Comparison of ENCODE assay signal across 12 cellular contexts in genomic region chr10:4704034-4704545, GRCh38.
DNase-seq lines count a peak whose midpoint lies in the region; ATAC-seq and TF ChIP-seq lines count a peak whose summit lies in the region.
"Had no signal": no experiment of that assay in that cellular context is flagged by ENCODE, and none has a peak within 500 bp of the region (broad histone marks: within the 10 kb centered on the region; RNA-seq: fewer than 3 reads in every experiment).

No MANE protein-coding gene starts in this region.

- H2BK5ac ChIP-seq in neuronal stem cell (ENCODE audit: low read length) = no peak overlapping the region

- no peak overlapping the region for H3K14ac ChIP-seq in neuronal stem cell (ENCODE audit: low read length)

- H3K4me3 ChIP-seq in brain microvascular endothelial cell (ENCODE audit: low read depth, low read length) (no peak overlapping the region), neuronal stem cell (ENCODE audit: low read length in 2 of 2) (no peak overlapping the region)

- no peak overlapping the region for H2BK15ac ChIP-seq in neuronal stem cell (ENCODE audit: low read length)

- no peak overlapping the region for H3K18ac ChIP-seq in neuronal stem cell (ENCODE audit: low read length)

- peak overlapping the region; percentile 54 for H3K27ac ChIP-seq in brain microvascular endothelial cell
- H3K27ac ChIP-seq in neuronal stem cell (replicated peaks; ENCODE audit: low read length) = no peak overlapping the region
- H3K27ac ChIP-seq: KMS-11, neutrophil had no signal

- H3K27ac Mint-ChIP-seq in CD14-positive monocyte = peak overlapping the region in 1 of 7 donors; percentile 35

- no peak overlapping the region for H3K4me2 ChIP-seq in neuronal stem cell (ENCODE audit: insufficient read depth, low read length, poor library complexity, severe bottlenecking)
- H3K4me2 ChIP-seq: KMS-11 had no signal

- H2BK120ac ChIP-seq in neuronal stem cell (ENCODE audit: low read depth, low read length) = no peak overlapping the region

- peaks cover 0 to 3% (median 0%) of the 10 kb centered on the region in 7 donors for H3K9me3 Mint-ChIP-seq in CD14-positive monocyte

- peaks cover 0 to 9% (median 0%) of the 10 kb centered on the region in 3 donors for H3K27me3 Mint-ChIP-seq in CD14-positive monocyte (ENCODE audit: low read depth in 3 of 3)

- no peak overlapping the region for H4K8ac ChIP-seq in neuronal stem cell (ENCODE audit: low read depth, low read length)

- WGBS in neuronal stem cell (ENCODE audit: extremely low coverage in 2 of 2, insufficient read length in 2 of 2, insufficient replicate concordance in 1 of 2), 2 donors = no CpG with 5 or more reads among the region's 2 CpGs

- H2BK12ac ChIP-seq in neuronal stem cell (ENCODE audit: low read length) = no peak overlapping the region

- H3K9me3 ChIP-seq in neuronal stem cell (replicated peaks in 1 of 2; ENCODE audit: control insufficient read depth in 2 of 2, insufficient read depth in 1 of 2, low read depth in 1 of 2, low read length in 2 of 2) = no peaks in the 10 kb centered on the region
- H3K9me3 ChIP-seq: neutrophil had no signal

- H2AK5ac ChIP-seq in neuronal stem cell (ENCODE audit: low read depth, low read length) = no peak overlapping the region

- H3K9ac ChIP-seq in neuronal stem cell (ENCODE audit: low read depth, low read length, poor library complexity) = no peak overlapping the region
- H3K9ac ChIP-seq: KMS-11 had no signal

- no peaks in the 10 kb centered on the region for H3K79me1 ChIP-seq in neuronal stem cell (ENCODE audit: low read depth, low read length)

- intact Hi-C loops in CD14-positive monocyte (cut with micrococcal nuclease) = no loop called here

- no peak overlapping the region for H3K23ac ChIP-seq in neuronal stem cell (ENCODE audit: low read depth, low read length, poor library complexity)

- peak; percentile 80 for DNase-seq in AG08395 (ENCODE audit: low spot score)
- DNase-seq in KBM-7 = peak; percentile 37
- peak; percentile 94 for DNase-seq in brain microvascular endothelial cell
- no peak for DNase-seq in left lobe of liver (ENCODE audit: low spot score)
- DNase-seq in CD14-positive monocyte (ENCODE audit: low spot score) = no peak
- no peak for DNase-seq in HuH-7 (ENCODE audit: low spot score)
- DNase-seq in neuronal stem cell (ENCODE audit: low spot score) = no peak
- DNase-seq: DMS53, substantia nigra had no signal

- H3K4me1 ChIP-seq in neuronal stem cell (ENCODE audit: control insufficient read depth in 2 of 2, insufficient read depth in 1 of 2, low read depth in 1 of 2, low read length in 2 of 2) = peaks cover 3 to 5% of the 10 kb centered on the region in 2 donors

- H3K27me3 ChIP-seq in brain microvascular endothelial cell (replicated peaks) = no peaks in the 10 kb centered on the region
- no peaks in the 10 kb centered on the region for H3K27me3 ChIP-seq in neuronal stem cell (ENCODE audit: control insufficient read depth in 3 of 3, insufficient read depth in 3 of 3, low read depth in 1 of 3, low read length in 3 of 3)

- H3K4me3 Mint-ChIP-seq in CD14-positive monocyte = peak overlapping the region in 1 of 2 donors; percentile 57

- H3K4ac ChIP-seq in neuronal stem cell (ENCODE audit: low read length) = no peak overlapping the region

- H3K36me3 ChIP-seq in brain microvascular endothelial cell (replicated peaks) = no peaks in the 10 kb centered on the region
- no peaks in the 10 kb centered on the region for H3K36me3 ChIP-seq in neuronal stem cell (replicated peaks in 1 of 2; ENCODE audit: control insufficient read depth in 2 of 2, insufficient read depth in 2 of 2, low read length in 2 of 2)
- H3K36me3 ChIP-seq: neutrophil had no signal

- peaks cover 14% of the 10 kb centered on the region for H3K4me1 Mint-ChIP-seq in CD14-positive monocyte

- no peak overlapping the region for H4K91ac ChIP-seq in neuronal stem cell (ENCODE audit: low read depth, low read length, poor library complexity)

- in situ Hi-C loops in KBM-7 (cut with MboI; ENCODE audit: low pct_unique_long_range_greater_than_20kb, low sequenced_read_pairs) (no loop called here), brain microvascular endothelial cell (cut with HindIII; ENCODE audit: low pct_ligation_motif_present, low sequenced_read_pairs) (no loop called here)

- no peaks in the 10 kb centered on the region for H3K36me3 Mint-ChIP-seq in CD14-positive monocyte

- no peak overlapping the region for H2AFZ ChIP-seq in neuronal stem cell (ENCODE audit: low read length)

- ATAC-seq in left lobe of liver (peak; percentile 18), HG03432 (IDR thresholded peaks at IDR 0.05; ENCODE audit: unreplicated experiment) (no peak)

- TF ChIP-seq CTCF in brain microvascular endothelial cell (IDR thresholded peaks at IDR 0.05; ENCODE audit: low read depth, low read length, missing control alignments) (no peak), CD14-positive monocyte (IDR thresholded peaks at IDR 0.05) (no peak)

Comparison
In these comparisons a context has a peak if more than half of its experiments do, and no peak if none do; other contexts are left out.
1. DNase-seq: peak in AG08395 (single experiment), KBM-7 (single experiment) and brain microvascular endothelial cell (single experiment); none in left lobe of liver (single experiment), CD14-positive monocyte (single experiment), HuH-7 (single experiment) and neuronal stem cell (single experiment).